In the genomic region with DNA sequence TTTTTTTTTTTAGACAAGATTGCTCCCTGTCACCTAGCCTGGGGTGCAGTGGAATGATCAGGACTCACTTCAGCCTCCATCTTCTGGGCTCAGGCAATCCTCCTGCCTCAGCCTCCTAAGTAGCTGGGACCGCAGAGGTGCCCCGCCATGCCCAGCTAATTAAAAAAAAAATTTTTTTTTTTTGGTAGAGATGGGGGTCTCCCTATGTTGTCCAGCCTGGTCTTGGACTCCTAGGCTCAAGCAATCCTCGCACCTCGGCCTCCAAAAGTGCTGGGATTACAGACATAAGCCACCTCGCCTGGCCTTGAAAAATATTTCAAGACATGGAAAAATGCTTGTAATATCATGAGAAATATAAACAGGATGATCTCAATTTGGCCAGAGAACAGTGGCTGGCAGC, we compare ENCODE assay signal across 10 cellular contexts. TPM values are rescaled to one million over a fixed set of nuclear protein-coding genes. Genes with fewer than 3 reads are reported as not detected.
DNase-seq lines count a peak whose midpoint lies in the region; ATAC-seq, FAIRE-seq and TF ChIP-seq lines count a peak whose summit lies in the region.
"Had no signal": no experiment of that assay in that cellular context is flagged by ENCODE, and none has a peak within 500 bp of the region (broad histone marks: within the 10 kb centered on the region; RNA-seq: fewer than 3 reads in every experiment).

No MANE protein-coding gene starts in this region.

- no peak for TF ChIP-seq EP300 in upper lobe of left lung (IDR thresholded peaks at IDR 0.05)

- H3K27ac ChIP-seq in right cardiac atrium (ENCODE audit: low read length) = no peak overlapping the region
- peak overlapping the region; percentile 30 for H3K27ac ChIP-seq in RWPE2 (ENCODE audit: poor library complexity, severe bottlenecking)
- no peak overlapping the region for H3K27ac ChIP-seq in kidney (ENCODE audit: low read depth in 2 of 2, low read length in 2 of 2)
- H3K27ac ChIP-seq in upper lobe of right lung = no peak overlapping the region
- H3K27ac ChIP-seq in upper lobe of left lung = no peak overlapping the region
- H3K27ac ChIP-seq in GM23248 = no peak overlapping the region

- H3K27me3 ChIP-seq in right cardiac atrium (ENCODE audit: control insufficient read depth, insufficient read depth) (no peaks in the 10 kb centered on the region), RWPE2 (ENCODE audit: insufficient read depth, poor library complexity, severe bottlenecking) (no peaks in the 10 kb centered on the region), upper lobe of right lung (no peaks in the 10 kb centered on the region), upper lobe of left lung (no peaks in the 10 kb centered on the region), GM23248 (replicated peaks; ENCODE audit: insufficient read depth) (no peaks in the 10 kb centered on the region)

- no peak overlapping the region for H3K4me3 ChIP-seq in right cardiac atrium (ENCODE audit: low read length)
- no peak overlapping the region for H3K4me3 ChIP-seq in RWPE2 (ENCODE audit: severe bottlenecking)
- no peak overlapping the region for H3K4me3 ChIP-seq in kidney (ENCODE audit: low read length in 2 of 2)
- H3K4me3 ChIP-seq in upper lobe of right lung = no peak overlapping the region
- no peak overlapping the region for H3K4me3 ChIP-seq in upper lobe of left lung
- no peak overlapping the region for H3K4me3 ChIP-seq in GM23248

- H4K20me1 ChIP-seq in GM23248 (ENCODE audit: insufficient read depth) = 0 out of 2 replicates have a peak, but pooled peaks cover 4% of the 10 kb centered on the region

- DNase-seq in cardiac septum (ENCODE audit: low spot score) (peak; percentile 19), right cardiac atrium (no peak), RWPE2 (ENCODE audit: low spot score) (no peak), kidney (peak; percentile 32), upper lobe of right lung (peak; percentile 10), COLO829 (ENCODE audit: low spot score) (no peak), upper lobe of left lung (no peak), GM23248 (no peak)
- DNase-seq: NCI-H774 had no signal

- FAIRE-seq in kidney (lab: Jason Lieb, UNC) = no peak
- FAIRE-seq: RCC 7860 had no signal

- no peaks in the 10 kb centered on the region for H3K36me3 ChIP-seq in RWPE2 (ENCODE audit: low read depth)
- H3K36me3 ChIP-seq in kidney (ENCODE audit: control insufficient read depth in 1 of 2, insufficient read depth in 2 of 2, low read length in 2 of 2) = no peaks in the 10 kb centered on the region
- no peaks in the 10 kb centered on the region for H3K36me3 ChIP-seq in upper lobe of right lung
- H3K36me3 ChIP-seq in upper lobe of left lung = no peaks in the 10 kb centered on the region
- H3K36me3 ChIP-seq in GM23248 (ENCODE audit: low read depth) = no peaks in the 10 kb centered on the region

- no peak overlapping the region for H3K9ac ChIP-seq in kidney (ENCODE audit: low read length in 2 of 2)
- no peak overlapping the region for H3K9ac ChIP-seq in GM23248

- intact Hi-C loops in cardiac septum (cut with DNase I) (no loop called here), right cardiac atrium (cut with DNase I) (no loop called here), kidney (cut with DNase I) (no loop called here), upper lobe of right lung (cut with DNase I) (no loop called here)

- no peaks in the 10 kb centered on the region for H3K4me1 ChIP-seq in right cardiac atrium (ENCODE audit: control insufficient read depth, insufficient read depth, low read length)
- peaks cover 9% of the 10 kb centered on the region for H3K4me1 ChIP-seq in RWPE2 (ENCODE audit: insufficient read depth, poor library complexity, severe bottlenecking)
- peaks cover 0 to 5% of the 10 kb centered on the region in 2 donors for H3K4me1 ChIP-seq in kidney (ENCODE audit: control insufficient read depth in 1 of 2, insufficient read depth in 1 of 2, low read depth in 1 of 2, low read length in 2 of 2)
- H3K4me1 ChIP-seq in upper lobe of right lung = peaks cover 3% of the 10 kb centered on the region
- H3K4me1 ChIP-seq in upper lobe of left lung = peaks cover 6 to 8% (median 7%) of the 10 kb centered on the region in 4 donors
- H3K4me1 ChIP-seq in GM23248 (ENCODE audit: insufficient read depth) = no peaks in the 10 kb centered on the region

- ATAC-seq in right cardiac atrium (no peak), RWPE2 (ENCODE audit: low read depth) (no peak), upper lobe of right lung (no peak), upper lobe of left lung (ENCODE audit: low FRiP score in 2 of 2) (no peak)

- H3K79me2 ChIP-seq in GM23248 (ENCODE audit: insufficient read depth) = peaks cover 29% of the 10 kb centered on the region

- TF ChIP-seq POLR2A in upper lobe of left lung (IDR thresholded peaks at IDR 0.05) = no peak

- no peak for TF ChIP-seq CTCF in RWPE2 (IDR thresholded peaks at IDR 0.05; ENCODE audit: poor library complexity, severe bottlenecking)
- no peak for TF ChIP-seq CTCF in kidney (IDR thresholded peaks at IDR 0.05; ENCODE audit: borderline replicate concordance, extremely low read depth, insufficient read depth)
- no peak for TF ChIP-seq CTCF in upper lobe of right lung (IDR thresholded peaks at IDR 0.05)
- no peak for TF ChIP-seq CTCF in upper lobe of left lung (IDR thresholded peaks at IDR 0.05)

- H3F3A ChIP-seq in GM23248 (ENCODE audit: insufficient read depth) = peaks cover 23% of the 10 kb centered on the region

- H2AFZ ChIP-seq in GM23248 = no peak overlapping the region

- in situ Hi-C loops in GM23248 (cut with MboI) = loop anchor here (25.0 kb wide), 1 partner anchor 1603 kb away; a partner anchor contains a TSS

- no peaks in the 10 kb centered on the region for H3K9me2 ChIP-seq in GM23248 (ENCODE audit: insufficient read depth)

- no peak overlapping the region for H3K4me2 ChIP-seq in GM23248 (ENCODE audit: unreplicated experiment)

- no peaks in the 10 kb centered on the region for H3K9me3 ChIP-seq in right cardiac atrium (ENCODE audit: control insufficient read depth, low read length)
- no peaks in the 10 kb centered on the region for H3K9me3 ChIP-seq in RWPE2 (ENCODE audit: severe bottlenecking)
- no peaks in the 10 kb centered on the region for H3K9me3 ChIP-seq in kidney (ENCODE audit: control insufficient read depth in 1 of 2, low read length in 2 of 2)
- no peaks in the 10 kb centered on the region for H3K9me3 ChIP-seq in upper lobe of right lung
- H3K9me3 ChIP-seq in upper lobe of left lung = no peaks in the 10 kb centered on the region
- H3K9me3 ChIP-seq in GM23248 (ENCODE audit: low read depth) = no peaks in the 10 kb centered on the region

- WGBS in right cardiac atrium = 97% methylated on average over 5 of the region's 5 CpGs
- WGBS in upper lobe of left lung, 2 donors = 93 to 98% methylated on average over 5 of the region's 5 CpGs
- 83 to 85% methylated on average over 5 of the region's 5 CpGs for WGBS in GM23248 (ENCODE audit: low coverage in 1 of 2, low lambda C conversion rate in 2 of 2, missing lambda C conversion rate in 2 of 2), 2 experiments

RNA-seq across cellular contexts. Expression of a gene that starts 42.9 kb away (rescaled TPM):
- total RNA-seq in cardiac septum (59.6 TPM), right cardiac atrium (10 to 100 TPM; 39.7 to 50.9 (median 45.1) TPM), kidney (77.0 TPM), upper lobe of right lung (49.7 TPM), upper lobe of left lung (10 to 100 TPM; 37.3 to 62.9 (median 46.0) TPM)
- polyA plus RNA-seq in right cardiac atrium (14.4 TPM), kidney (ENCODE audit: insufficient read depth, low read depth, low replicate concordance) (14.7 TPM), GM23248 (2016; fragmentation: Nextera tagmentation; extraction: Ambion mirVana) (11.7 and 12.0 TPM in 2 replicates)
- 79.2 and 85.5 TPM in 2 replicates for total RNA-seq in GM23248 (2014; rRNA removed; shearing (Covaris generic))

Comparison
In these comparisons a context has a peak if more than half of its experiments do, and no peak if none do; other contexts are left out.
1. DNase-seq: peak in cardiac septum (single experiment), kidney (single experiment) and upper lobe of right lung (single experiment); none in right cardiac atrium (0 of 3), RWPE2 (single experiment), COLO829 (single experiment), upper lobe of left lung (0 of 2) and GM23248 (single experiment).